1 cellular context compared by ENCODE assay signal in the genomic region with DNA sequence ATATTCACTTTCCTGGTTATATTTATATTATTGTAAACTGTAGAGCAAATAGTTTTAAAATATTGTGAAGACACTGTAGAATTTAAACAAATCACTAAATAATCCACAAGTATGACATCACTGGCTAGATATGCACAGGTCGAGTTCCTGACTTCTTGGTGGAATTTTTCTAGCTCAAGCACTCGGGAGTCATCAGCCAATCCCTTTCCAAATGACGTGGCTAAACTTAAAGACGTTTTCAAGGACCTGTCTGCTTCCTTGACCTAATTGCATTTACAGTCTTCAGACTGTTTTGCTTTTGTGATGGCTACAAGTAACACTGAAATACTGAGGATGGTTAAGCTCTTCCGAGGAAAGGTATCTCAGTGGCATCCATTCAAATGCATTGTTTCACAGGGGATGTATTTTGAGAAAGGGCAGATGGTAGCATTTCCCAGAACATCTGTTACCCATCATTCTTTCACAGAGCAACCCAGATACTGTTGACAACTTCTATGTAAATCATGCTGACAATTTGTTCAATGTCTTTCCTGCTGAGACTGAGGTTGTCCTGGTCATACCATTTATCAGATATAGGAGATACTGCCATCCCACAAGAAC.
TF ChIP-seq lines count a peak whose summit lies in the region.

No MANE protein-coding gene starts in this region.

TF ChIP-seq in SK-N-SH, 30 proteins besides CTCF, POLR2A, EP300 and RAD21 (continued from another document):
- TF ChIP-seq, protein P1, sequence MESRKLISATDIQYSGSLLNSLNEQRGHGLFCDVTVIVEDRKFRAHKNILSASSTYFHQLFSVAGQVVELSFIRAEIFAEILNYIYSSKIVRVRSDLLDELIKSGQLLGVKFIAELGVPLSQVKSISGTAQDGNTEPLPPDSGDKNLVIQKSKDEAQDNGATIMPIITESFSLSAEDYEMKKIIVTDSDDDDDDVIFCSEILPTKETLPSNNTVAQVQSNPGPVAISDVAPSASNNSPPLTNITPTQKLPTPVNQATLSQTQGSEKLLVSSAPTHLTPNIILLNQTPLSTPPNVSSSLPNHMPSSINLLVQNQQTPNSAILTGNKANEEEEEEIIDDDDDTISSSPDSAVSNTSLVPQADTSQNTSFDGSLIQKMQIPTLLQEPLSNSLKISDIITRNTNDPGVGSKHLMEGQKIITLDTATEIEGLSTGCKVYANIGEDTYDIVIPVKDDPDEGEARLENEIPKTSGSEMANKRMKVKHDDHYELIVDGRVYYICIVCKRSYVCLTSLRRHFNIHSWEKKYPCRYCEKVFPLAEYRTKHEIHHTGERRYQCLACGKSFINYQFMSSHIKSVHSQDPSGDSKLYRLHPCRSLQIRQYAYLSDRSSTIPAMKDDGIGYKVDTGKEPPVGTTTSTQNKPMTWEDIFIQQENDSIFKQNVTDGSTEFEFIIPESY (IDR thresholded peaks at IDR 0.05; ENCODE audit: borderline replicate concordance, low read depth), result no peak
- TF ChIP-seq CHD2 (IDR thresholded peaks at IDR 0.05; ENCODE audit: low read length, partially characterized antibody), result no peak
- no peak for TF ChIP-seq RFX5 (IDR thresholded peaks at IDR 0.05; ENCODE audit: low read length)
- TF ChIP-seq, protein P2, sequence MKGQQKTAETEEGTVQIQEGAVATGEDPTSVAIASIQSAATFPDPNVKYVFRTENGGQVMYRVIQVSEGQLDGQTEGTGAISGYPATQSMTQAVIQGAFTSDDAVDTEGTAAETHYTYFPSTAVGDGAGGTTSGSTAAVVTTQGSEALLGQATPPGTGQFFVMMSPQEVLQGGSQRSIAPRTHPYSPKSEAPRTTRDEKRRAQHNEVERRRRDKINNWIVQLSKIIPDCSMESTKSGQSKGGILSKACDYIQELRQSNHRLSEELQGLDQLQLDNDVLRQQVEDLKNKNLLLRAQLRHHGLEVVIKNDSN (IDR thresholded peaks at IDR 0.05; ENCODE audit: borderline replicate concordance, low read depth), result no peak
- TF ChIP-seq, protein P3, sequence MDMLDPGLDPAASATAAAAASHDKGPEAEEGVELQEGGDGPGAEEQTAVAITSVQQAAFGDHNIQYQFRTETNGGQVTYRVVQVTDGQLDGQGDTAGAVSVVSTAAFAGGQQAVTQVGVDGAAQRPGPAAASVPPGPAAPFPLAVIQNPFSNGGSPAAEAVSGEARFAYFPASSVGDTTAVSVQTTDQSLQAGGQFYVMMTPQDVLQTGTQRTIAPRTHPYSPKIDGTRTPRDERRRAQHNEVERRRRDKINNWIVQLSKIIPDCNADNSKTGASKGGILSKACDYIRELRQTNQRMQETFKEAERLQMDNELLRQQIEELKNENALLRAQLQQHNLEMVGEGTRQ (IDR thresholded peaks at IDR 0.05; ENCODE audit: borderline replicate concordance, low read depth, low read length), result no peak
- TF ChIP-seq ELF1 (IDR thresholded peaks at IDR 0.05), result no peak
- no peak for TF ChIP-seq GATA2 (CRISPR knock-in tag; IDR thresholded peaks at IDR 0.05)
